ENCODE assay signal across 1 cellular context in the genomic region with DNA sequence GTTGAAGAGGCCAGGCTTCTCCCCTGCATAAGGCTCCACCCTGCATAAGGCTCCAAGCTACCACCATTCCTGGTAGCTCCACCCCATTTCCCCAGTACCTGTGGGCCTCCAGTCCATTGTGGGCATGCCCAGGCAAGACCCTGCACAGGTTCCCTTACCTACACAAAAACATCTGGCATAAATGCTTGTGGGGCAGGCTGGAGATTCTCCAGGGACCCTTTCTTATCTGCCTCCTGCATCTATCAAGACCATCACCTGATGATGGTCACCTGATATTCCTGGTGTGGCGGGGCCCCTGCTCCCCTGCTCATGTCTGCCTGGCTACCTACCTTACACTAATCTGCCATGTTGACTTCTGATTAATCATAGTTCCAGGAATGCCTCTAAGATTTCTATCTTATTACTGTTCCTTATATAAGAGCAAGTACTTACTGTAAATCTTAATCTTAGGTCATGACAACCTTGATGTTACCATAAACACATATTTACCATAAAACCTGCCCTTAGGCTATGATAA.
TF ChIP-seq lines count a peak whose summit lies in the region.

No MANE protein-coding gene starts in this region.

TF ChIP-seq in GM23338, 12 proteins besides CTCF, POLR2A, EP300 and RAD21:
- no peak for TF ChIP-seq ZNF462 (CRISPR knock-in tag; IDR thresholded peaks at IDR 0.05)
- TF ChIP-seq CREB1 (CRISPR knock-in tag; IDR thresholded peaks at IDR 0.05; ENCODE audit: low read depth) = no peak
- no peak for TF ChIP-seq EZH2phosphoT487 (IDR thresholded peaks at IDR 0.05; ENCODE audit: unreplicated experiment)
- no peak for TF ChIP-seq REST (IDR thresholded peaks at IDR 0.05; ENCODE audit: unreplicated experiment)
- no peak for TF ChIP-seq ETS1 (IDR thresholded peaks at IDR 0.05)
- no peak for TF ChIP-seq POLR2AphosphoS5 (IDR thresholded peaks at IDR 0.05; ENCODE audit: low read depth)
- no peak for TF ChIP-seq ZNF331 (CRISPR knock-in tag; IDR thresholded peaks at IDR 0.05; ENCODE audit: low read depth)
- no peak for TF ChIP-seq ZNF114 (CRISPR knock-in tag; IDR thresholded peaks at IDR 0.05)
- TF ChIP-seq EZH2 (IDR thresholded peaks at IDR 0.05; ENCODE audit: low read depth, unreplicated experiment) = no peak
- no peak for TF ChIP-seq STAT1 (IDR thresholded peaks at IDR 0.05; ENCODE audit: unreplicated experiment)
- no peak for TF ChIP-seq JUNB (IDR thresholded peaks at IDR 0.05; ENCODE audit: unreplicated experiment)
- no peak for TF ChIP-seq NANOG (IDR thresholded peaks at IDR 0.05; ENCODE audit: borderline replicate concordance)
